16 cellular contexts compared by ENCODE assay signal in genomic region chr12:71139153-71139735, GRCh38. TPM values are rescaled to one million over a fixed set of nuclear protein-coding genes. Genes with fewer than 3 reads are reported as not detected.
"Had no signal": no experiment of that assay in that cellular context is flagged by ENCODE, and none has a peak within 500 bp of the region (broad histone marks: within the 10 kb centered on the region; RNA-seq: fewer than 3 reads in every experiment).

No MANE protein-coding gene starts in this region.

- H3K27me3 ChIP-seq: suprapubic skin had no signal

- ATAC-seq: activated CD8-positive, alpha-beta T cell treated with anti-CD3 and anti-CD28 coated beads for 36 hours; activated T-helper 17 cell treated with anti-CD3 and anti-CD28 coated beads, Interleukin-2, amount 50 U/mL, for 72 hours had no signal

- H3K9me3 ChIP-seq: suprapubic skin had no signal

- H3K4me3 ChIP-seq: suprapubic skin had no signal

- DNase-seq: activated B cell treated with CpG ODN at 0.5 μM for 24 hours; activated CD4-positive, alpha-beta T cell treated with anti-CD3 and anti-CD28 coated beads for 48 hours; activated CD8-positive, alpha-beta T cell treated with anti-CD3 and anti-CD28 coated beads for 36 hours; activated naive CD4-positive, alpha-beta T cell treated with Interleukin-2 at 50 U/mL for 16 hours; activated naive CD8-positive, alpha-beta T cell treated with anti-CD3 and anti-CD28 coated beads, Interleukin-2, amount 10 ng/mL, durations not matched to agents 7 days and 5 days; activated T-cell treated with anti-CD3 and anti-CD28 coated beads, Interleukin-2, amount 50 U/mL, for 1 hour; amygdala; caudate nucleus; foreskin melanocyte; mesendoderm; nucleus accumbens; stimulated activated CD4-positive, alpha-beta T cell treated with anti-CD3 and anti-CD28 coated beads, Interleukin-2, amount 100 ng/mL, for 24 hours; trophoblast cell had no signal

- H3K27ac ChIP-seq: suprapubic skin had no signal

- H3K36me3 ChIP-seq: suprapubic skin had no signal

RNA-seq across cellular contexts. Expression of gene TSPAN8, which starts 18.6 kb away (rescaled TPM):
- total RNA-seq: activated B cell treated with CpG ODN at 0.5 μM for 24 hours; activated CD8-positive, alpha-beta T cell treated with anti-CD3 and anti-CD28 coated beads for 36 hours; activated naive CD8-positive, alpha-beta T cell treated with anti-CD3 and anti-CD28 coated beads, Interleukin-2, amount 10 ng/mL, durations not matched to agents 7 days and 5 days; activated T-helper 17 cell treated with anti-CD3 and anti-CD28 coated beads, Interleukin-2, amount 50 U/mL, for 72 hours had no signal
- polyA plus RNA-seq: keratinocyte had no signal
